ENCODE assay signal across 1 cellular context in genomic region chr16:85465328-85466307, GRCh38.
TF ChIP-seq lines count a peak whose summit lies in the region.

No MANE protein-coding gene starts in this region.

TF ChIP-seq in HEK293, 187 proteins besides CTCF, POLR2A, EP300 and RAD21 (continued from another document):
- TF ChIP-seq ZNF48 (tag by site-specific recombination; IDR thresholded peaks at IDR 0.05) (no peak), YY2 (tag by site-specific recombination; IDR thresholded peaks at IDR 0.05) (no peak), PATZ1 (tag by site-specific recombination; IDR thresholded peaks at IDR 0.05) (peak; percentile 32; the same call in 1 of the 2 replicates), ZNF366 (tag by site-specific recombination; conservative IDR thresholded peaks at IDR 0.05) (no peak), ZNF660 (tag by site-specific recombination; IDR thresholded peaks at IDR 0.05) (peak; percentile 59; the same call in 1 of the 2 replicates), ZNF324 (tag by site-specific recombination; IDR thresholded peaks at IDR 0.05) (no peak), ZNF184 (tag by site-specific recombination; IDR thresholded peaks at IDR 0.05) (no peak), ZNF140 (tag by site-specific recombination; IDR thresholded peaks at IDR 0.05) (no peak), ZNF768 (tag by site-specific recombination; IDR thresholded peaks at IDR 0.05) (peak; percentile 94), ZNF580 (tag by site-specific recombination; IDR thresholded peaks at IDR 0.05) (peak; percentile 62; the same call in 1 of the 2 replicates), ZNF24 (tag by site-specific recombination; IDR thresholded peaks at IDR 0.05) (0 out of 2 replicates have a peak, but pooled peaks have one; percentile 30)
- TF ChIP-seq, protein P1, sequence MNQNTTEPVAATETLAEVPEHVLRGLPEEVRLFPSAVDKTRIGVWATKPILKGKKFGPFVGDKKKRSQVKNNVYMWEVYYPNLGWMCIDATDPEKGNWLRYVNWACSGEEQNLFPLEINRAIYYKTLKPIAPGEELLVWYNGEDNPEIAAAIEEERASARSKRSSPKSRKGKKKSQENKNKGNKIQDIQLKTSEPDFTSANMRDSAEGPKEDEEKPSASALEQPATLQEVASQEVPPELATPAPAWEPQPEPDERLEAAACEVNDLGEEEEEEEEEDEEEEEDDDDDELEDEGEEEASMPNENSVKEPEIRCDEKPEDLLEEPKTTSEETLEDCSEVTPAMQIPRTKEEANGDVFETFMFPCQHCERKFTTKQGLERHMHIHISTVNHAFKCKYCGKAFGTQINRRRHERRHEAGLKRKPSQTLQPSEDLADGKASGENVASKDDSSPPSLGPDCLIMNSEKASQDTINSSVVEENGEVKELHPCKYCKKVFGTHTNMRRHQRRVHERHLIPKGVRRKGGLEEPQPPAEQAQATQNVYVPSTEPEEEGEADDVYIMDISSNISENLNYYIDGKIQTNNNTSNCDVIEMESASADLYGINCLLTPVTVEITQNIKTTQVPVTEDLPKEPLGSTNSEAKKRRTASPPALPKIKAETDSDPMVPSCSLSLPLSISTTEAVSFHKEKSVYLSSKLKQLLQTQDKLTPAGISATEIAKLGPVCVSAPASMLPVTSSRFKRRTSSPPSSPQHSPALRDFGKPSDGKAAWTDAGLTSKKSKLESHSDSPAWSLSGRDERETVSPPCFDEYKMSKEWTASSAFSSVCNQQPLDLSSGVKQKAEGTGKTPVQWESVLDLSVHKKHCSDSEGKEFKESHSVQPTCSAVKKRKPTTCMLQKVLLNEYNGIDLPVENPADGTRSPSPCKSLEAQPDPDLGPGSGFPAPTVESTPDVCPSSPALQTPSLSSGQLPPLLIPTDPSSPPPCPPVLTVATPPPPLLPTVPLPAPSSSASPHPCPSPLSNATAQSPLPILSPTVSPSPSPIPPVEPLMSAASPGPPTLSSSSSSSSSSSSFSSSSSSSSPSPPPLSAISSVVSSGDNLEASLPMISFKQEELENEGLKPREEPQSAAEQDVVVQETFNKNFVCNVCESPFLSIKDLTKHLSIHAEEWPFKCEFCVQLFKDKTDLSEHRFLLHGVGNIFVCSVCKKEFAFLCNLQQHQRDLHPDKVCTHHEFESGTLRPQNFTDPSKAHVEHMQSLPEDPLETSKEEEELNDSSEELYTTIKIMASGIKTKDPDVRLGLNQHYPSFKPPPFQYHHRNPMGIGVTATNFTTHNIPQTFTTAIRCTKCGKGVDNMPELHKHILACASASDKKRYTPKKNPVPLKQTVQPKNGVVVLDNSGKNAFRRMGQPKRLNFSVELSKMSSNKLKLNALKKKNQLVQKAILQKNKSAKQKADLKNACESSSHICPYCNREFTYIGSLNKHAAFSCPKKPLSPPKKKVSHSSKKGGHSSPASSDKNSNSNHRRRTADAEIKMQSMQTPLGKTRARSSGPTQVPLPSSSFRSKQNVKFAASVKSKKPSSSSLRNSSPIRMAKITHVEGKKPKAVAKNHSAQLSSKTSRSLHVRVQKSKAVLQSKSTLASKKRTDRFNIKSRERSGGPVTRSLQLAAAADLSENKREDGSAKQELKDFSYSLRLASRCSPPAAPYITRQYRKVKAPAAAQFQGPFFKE (tag by site-specific recombination; IDR thresholded peaks at IDR 0.05; ENCODE audit: borderline replicate concordance) = no peak
- TF ChIP-seq, protein P2, sequence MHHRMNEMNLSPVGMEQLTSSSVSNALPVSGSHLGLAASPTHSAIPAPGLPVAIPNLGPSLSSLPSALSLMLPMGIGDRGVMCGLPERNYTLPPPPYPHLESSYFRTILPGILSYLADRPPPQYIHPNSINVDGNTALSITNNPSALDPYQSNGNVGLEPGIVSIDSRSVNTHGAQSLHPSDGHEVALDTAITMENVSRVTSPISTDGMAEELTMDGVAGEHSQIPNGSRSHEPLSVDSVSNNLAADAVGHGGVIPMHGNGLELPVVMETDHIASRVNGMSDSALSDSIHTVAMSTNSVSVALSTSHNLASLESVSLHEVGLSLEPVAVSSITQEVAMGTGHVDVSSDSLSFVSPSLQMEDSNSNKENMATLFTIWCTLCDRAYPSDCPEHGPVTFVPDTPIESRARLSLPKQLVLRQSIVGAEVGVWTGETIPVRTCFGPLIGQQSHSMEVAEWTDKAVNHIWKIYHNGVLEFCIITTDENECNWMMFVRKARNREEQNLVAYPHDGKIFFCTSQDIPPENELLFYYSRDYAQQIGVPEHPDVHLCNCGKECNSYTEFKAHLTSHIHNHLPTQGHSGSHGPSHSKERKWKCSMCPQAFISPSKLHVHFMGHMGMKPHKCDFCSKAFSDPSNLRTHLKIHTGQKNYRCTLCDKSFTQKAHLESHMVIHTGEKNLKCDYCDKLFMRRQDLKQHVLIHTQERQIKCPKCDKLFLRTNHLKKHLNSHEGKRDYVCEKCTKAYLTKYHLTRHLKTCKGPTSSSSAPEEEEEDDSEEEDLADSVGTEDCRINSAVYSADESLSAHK (tag by site-specific recombination; IDR thresholded peaks at IDR 0.05) = no peak
